Comparison of ENCODE assay signal across 14 cellular contexts in genomic region chr1:56436912-56437403, GRCh38.
DNase-seq lines count a peak whose midpoint lies in the region; ATAC-seq and TF ChIP-seq lines count a peak whose summit lies in the region.
"Had no signal": no experiment of that assay in that cellular context is flagged by ENCODE, and none has a peak within 500 bp of the region (broad histone marks: within the 10 kb centered on the region; RNA-seq: fewer than 3 reads in every experiment).

No MANE protein-coding gene starts in this region.

- H3K9me3 Mint-ChIP-seq in GM23338 (no peaks in the 10 kb centered on the region), brain (no peaks in the 10 kb centered on the region)
- H3K9me3 Mint-ChIP-seq in effector memory CD8-positive, alpha-beta T cell: peaks cover 0 to 5% of the 10 kb centered on the region in 2 donors

- WGBS in transverse colon (ENCODE audit: low coverage in 1 of 2), 2 donors: 77 to 80% methylated on average over 2 to 8 of the region's 8 CpGs

- TF ChIP-seq POLR2A in transverse colon (IDR thresholded peaks at IDR 0.05): no peak

- ATAC-seq in GM23338: peak; percentile 80
- ATAC-seq in effector memory CD8-positive, alpha-beta T cell (replicated peaks): no peak
- no peak for ATAC-seq in HG02884 (IDR thresholded peaks at IDR 0.05; ENCODE audit: unreplicated experiment)
- ATAC-seq: Panc1 had no signal

- H3K9me3 ChIP-seq in iPS-20b (ENCODE audit: insufficient read depth, low read depth, low read length) (no peaks in the 10 kb centered on the region), transverse colon (no peaks in the 10 kb centered on the region)
- H3K9me3 ChIP-seq: MG63, tibial artery had no signal

- intact Hi-C loops in transverse colon (cut with DNase I; ENCODE audit: low total_unique reads): no loop called here

- peaks cover 55% of the 10 kb centered on the region for H3K4me1 Mint-ChIP-seq in GM23338
- H3K4me1 Mint-ChIP-seq in brain: peaks cover 83% of the 10 kb centered on the region
- H3K4me1 Mint-ChIP-seq in effector memory CD8-positive, alpha-beta T cell (ENCODE audit: low read depth in 2 of 2): no peaks in the 10 kb centered on the region

- H3K4me3 ChIP-seq in GM23338 (peak overlapping the region; percentile 35), iPS-20b (ENCODE audit: low read length) (peak overlapping the region; percentile 49; the same call in 1 of the 2 replicates), transverse colon (no peak overlapping the region)
- H3K4me3 ChIP-seq: MG63, tibial artery had no signal

- H3K4me1 ChIP-seq in GM23338 (ENCODE audit: insufficient read depth): peaks cover 36% of the 10 kb centered on the region
- H3K4me1 ChIP-seq in iPS-20b (ENCODE audit: insufficient read depth, low read length): peaks cover 35% of the 10 kb centered on the region
- H3K4me1 ChIP-seq in transverse colon: peaks cover 0 to 4% (median 0%) of the 10 kb centered on the region in 4 donors

- no peak for TF ChIP-seq EP300 in transverse colon (IDR thresholded peaks at IDR 0.05; ENCODE audit: low read depth)

- 0 out of 2 replicates have a peak, but pooled peaks cover 5% of the 10 kb centered on the region for H3K9me2 ChIP-seq in GM23338 (ENCODE audit: insufficient read depth)

- TF ChIP-seq CTCF in GM23338 (conservative IDR thresholded peaks at IDR 0.05; ENCODE audit: low read depth in 2 of 2) (no peak), brain (conservative IDR thresholded peaks at IDR 0.05) (no peak), transverse colon (IDR thresholded peaks at IDR 0.05) (no peak)

- H3K9ac ChIP-seq in iPS-20b (ENCODE audit: low read depth, low read length): peak overlapping the region; percentile 58; the same call in 1 of the 2 replicates

- DNase-seq in GM23338 (ENCODE audit: low spot score): peak; percentile 90
- DNase-seq in occipital lobe (lab: John Stamatoyannopoulos, UW): peak; percentile 62
- DNase-seq in COR-L47 (lab: John Stamatoyannopoulos, UW): no peak
- no peak for DNase-seq in transverse colon
- no peak for DNase-seq in effector memory CD8-positive, alpha-beta T cell
- DNase-seq: activated gamma-delta T cell treated with Interleukin-2 at 50 U/mL for 16 hours, MG63, NCI-H187 treated with DMSO at 0.1 percent for 48 hours, NCI-H526 treated with DMSO at 0.1 percent for 48 hours, tibial artery had no signal

- H3K27ac Mint-ChIP-seq in GM23338 (0 out of 2 replicates have a peak overlapping the region, but pooled peaks have one; percentile 55), brain (peak overlapping the region; percentile 86 to 98 (median 97))
- no peak overlapping the region for H3K27ac Mint-ChIP-seq in effector memory CD8-positive, alpha-beta T cell

- H4K20me1 ChIP-seq in GM23338 (replicated peaks; ENCODE audit: insufficient read depth): no peaks in the 10 kb centered on the region

- H3K27me3 Mint-ChIP-seq in GM23338 (ENCODE audit: insufficient read depth, low read depth, poor library complexity) (peaks cover 36% of the 10 kb centered on the region), brain (no peaks in the 10 kb centered on the region)
- H3K27me3 Mint-ChIP-seq in effector memory CD8-positive, alpha-beta T cell: no peaks in the 10 kb centered on the region

- H3K27ac ChIP-seq in GM23338 (ENCODE audit: low read depth): peak overlapping the region; percentile 40; the same call in 1 of the 2 replicates
- peak overlapping the region; percentile 8 for H3K27ac ChIP-seq in iPS-20b (ENCODE audit: low read length)
- no peak overlapping the region for H3K27ac ChIP-seq in transverse colon
- H3K27ac ChIP-seq: tibial artery had no signal

- no peak overlapping the region for H2AFZ ChIP-seq in GM23338

- peaks cover 43% of the 10 kb centered on the region for H3K27me3 ChIP-seq in GM23338 (ENCODE audit: insufficient read depth)
- 0 out of 2 replicates have a peak, but pooled peaks cover 6% of the 10 kb centered on the region for H3K27me3 ChIP-seq in iPS-20b (ENCODE audit: insufficient read depth, low read length)
- no peaks in the 10 kb centered on the region for H3K27me3 ChIP-seq in transverse colon
- H3K27me3 ChIP-seq: MG63, tibial artery had no signal

- no peaks in the 10 kb centered on the region for H3K36me3 ChIP-seq in GM23338 (ENCODE audit: insufficient read depth)
- no peaks in the 10 kb centered on the region for H3K36me3 ChIP-seq in iPS-20b (ENCODE audit: insufficient read depth, low read depth, low read length)
- no peaks in the 10 kb centered on the region for H3K36me3 ChIP-seq in transverse colon
- H3K36me3 ChIP-seq: MG63, tibial artery had no signal

- H3K4me2 ChIP-seq in GM23338: peak overlapping the region; percentile 71

- no peaks in the 10 kb centered on the region for H3K79me2 ChIP-seq in GM23338 (replicated peaks; ENCODE audit: insufficient read depth)

- H3F3A ChIP-seq in GM23338 (replicated peaks; ENCODE audit: low read depth): no peaks in the 10 kb centered on the region; the same call in 1 of the 2 replicates

- no peaks in the 10 kb centered on the region; the same call in 2 of the 3 replicates for H3K36me3 Mint-ChIP-seq in GM23338 (ENCODE audit: low read depth)
- no peaks in the 10 kb centered on the region for H3K36me3 Mint-ChIP-seq in brain
- H3K36me3 Mint-ChIP-seq in effector memory CD8-positive, alpha-beta T cell (ENCODE audit: insufficient read depth): no peaks in the 10 kb centered on the region

- H3K4me3 Mint-ChIP-seq in GM23338 (peak overlapping the region; percentile 38; the same call in 1 of the 3 replicates), brain (peak overlapping the region in 4 of 5 experiments; percentile 19 to 61 (median 34))
- H3K4me3 Mint-ChIP-seq in effector memory CD8-positive, alpha-beta T cell: no peak overlapping the region

- in situ Hi-C loops in transverse colon (cut with MboI; ENCODE audit: low pct_ligation_motif_present in 1 of 4, low pct_unique_long_range_greater_than_20kb in 1 of 4, low sequenced_read_pairs in 3 of 4): no loop called here

TF ChIP-seq in GM23338, 12 proteins besides CTCF, POLR2A, EP300 and RAD21:
- TF ChIP-seq EZH2phosphoT487 (IDR thresholded peaks at IDR 0.05; ENCODE audit: unreplicated experiment): no peak
- peak; percentile 84 for TF ChIP-seq NANOG (IDR thresholded peaks at IDR 0.05; ENCODE audit: borderline replicate concordance)
- TF ChIP-seq STAT1 (IDR thresholded peaks at IDR 0.05; ENCODE audit: unreplicated experiment): no peak
- TF ChIP-seq ZNF114 (CRISPR knock-in tag; IDR thresholded peaks at IDR 0.05): no peak

Comparison
In these comparisons a context has a peak if more than half of its experiments do, and no peak if none do; other contexts are left out.
1. DNase-seq: peak in GM23338 (single experiment) and occipital lobe (single experiment); none in COR-L47 (single experiment), transverse colon (single experiment) and effector memory CD8-positive, alpha-beta T cell (0 of 3).
2. H3K27ac ChIP-seq: peak in GM23338 (single experiment) and iPS-20b (single experiment); none in transverse colon (0 of 4).
3. H3K4me3 ChIP-seq: peak in GM23338 (single experiment) and iPS-20b (single experiment); none in transverse colon (0 of 4).
4. H3K27ac Mint-ChIP-seq: peak in GM23338 (single experiment) and brain (5 of 5); none in effector memory CD8-positive, alpha-beta T cell (0 of 2).
5. H3K4me3 Mint-ChIP-seq: peak in GM23338 (single experiment) and brain (4 of 5); none in effector memory CD8-positive, alpha-beta T cell (0 of 2).